Comparison of ENCODE assay signal across 25 cellular contexts in genomic region chr15:77276096-77276495, GRCh38.
"Had no signal": no experiment of that assay in that cellular context is flagged by ENCODE, and none has a peak within 500 bp of the region (broad histone marks: within the 10 kb centered on the region; RNA-seq: fewer than 3 reads in every experiment).

No MANE protein-coding gene starts in this region.

- H3K36me3 ChIP-seq: right atrium auricular region, sigmoid colon had no signal

- H3K9me3 Mint-ChIP-seq: stimulated activated naive B cell treated with anti-CD40 and anti-IgM and Interleukin-4, amounts not matched to agents 10 μg/mL and 1 μg/mL and 100 μg/mL, for 72 hours had no signal

- H3K9me3 ChIP-seq: right atrium auricular region, sigmoid colon, testis, upper lobe of right lung had no signal

- H3K4me3 Mint-ChIP-seq: endodermal cell; nephron progenitor cell; stimulated activated naive B cell treated with anti-CD40 and anti-IgM and Interleukin-4, amounts not matched to agents 10 μg/mL and 1 μg/mL and 100 μg/mL, for 72 hours; stimulated activated naive CD8-positive, alpha-beta T cell treated with anti-CD3 and anti-CD28 coated beads, Interleukin-15, amount 100 ng/mL, for 72 hours had no signal

- H3K27ac ChIP-seq: coronary artery, right atrium auricular region, sigmoid colon, testis, tibial nerve, upper lobe of right lung had no signal

- H3K4me1 Mint-ChIP-seq: endodermal cell, nephron progenitor cell had no signal

- ATAC-seq: left colon; left ventricle myocardium superior; naive thymus-derived CD4-positive, alpha-beta T cell; stimulated activated naive B cell treated with anti-CD40 and anti-IgM and Interleukin-4, amounts not matched to agents 10 μg/mL and 1 μg/mL and 100 μg/mL, for 72 hours; stimulated activated naive CD8-positive, alpha-beta T cell treated with anti-CD3 and anti-CD28 coated beads, Interleukin-15, amount 100 ng/mL, for 72 hours; upper lobe of right lung had no signal

- FAIRE-seq: endothelial cell of umbilical vein had no signal

- H3K27me3 Mint-ChIP-seq: naive thymus-derived CD4-positive, alpha-beta T cell; stimulated activated naive B cell treated with anti-CD40 and anti-IgM and Interleukin-4, amounts not matched to agents 10 μg/mL and 1 μg/mL and 100 μg/mL, for 72 hours; stimulated activated naive CD8-positive, alpha-beta T cell treated with anti-CD3 and anti-CD28 coated beads, Interleukin-15, amount 100 ng/mL, for 72 hours had no signal

- H3K4me1 ChIP-seq: right atrium auricular region, testis, upper lobe of right lung had no signal

- H3K27ac Mint-ChIP-seq: endodermal cell; nephron progenitor cell; stimulated activated naive B cell treated with anti-CD40 and anti-IgM and Interleukin-4, amounts not matched to agents 10 μg/mL and 1 μg/mL and 100 μg/mL, for 72 hours had no signal

- H3K4me3 ChIP-seq: coronary artery, lung, right atrium auricular region, sigmoid colon, skin epidermis, testis, tibial nerve, upper lobe of right lung had no signal

- H3K27me3 ChIP-seq: right atrium auricular region, sigmoid colon, testis, tibial nerve, upper lobe of right lung had no signal

- DNase-seq: effector CD4-positive, alpha-beta T cell; endodermal cell; erythroblast; foreskin melanocyte; head of caudate nucleus; hippocampal formation; left colon; left ventricle myocardium superior; mesendoderm; naive thymus-derived CD4-positive, alpha-beta T cell; nephron progenitor cell; posterior cingulate gyrus; sigmoid colon; stimulated activated CD4-positive, alpha-beta T cell treated with anti-CD3 and anti-CD28 coated beads, Interleukin-2, amount 100 ng/mL, for 24 hours; stimulated activated CD4-positive, alpha-beta T cell treated with anti-CD3 and anti-CD28 coated beads, Interleukin-4, amount 100 ng/mL, for 4 hours; stimulated activated naive B cell treated with anti-CD40 and anti-IgM and Interleukin-4, amounts not matched to agents 10 μg/mL and 1 μg/mL and 100 μg/mL, for 72 hours; stimulated activated naive CD8-positive, alpha-beta T cell treated with anti-CD3 and anti-CD28 coated beads, Interleukin-15, amount 100 ng/mL, for 72 hours; testis; upper lobe of right lung had no signal
